11 cellular contexts compared by ENCODE assay signal in genomic region chr7:149458235-149458634, GRCh38. TPM values are rescaled to one million over a fixed set of nuclear protein-coding genes. Genes with fewer than 3 reads are reported as not detected.
DNase-seq lines count a peak whose midpoint lies in the region; ATAC-seq and TF ChIP-seq lines count a peak whose summit lies in the region.
"Had no signal": no experiment of that assay in that cellular context is flagged by ENCODE, and none has a peak within 500 bp of the region (broad histone marks: within the 10 kb centered on the region; RNA-seq: fewer than 3 reads in every experiment).

No MANE protein-coding gene starts in this region.

- H2BK120ac ChIP-seq in trophoblast cell (ENCODE audit: insufficient read depth, low read length, poor library complexity) = no peak overlapping the region

- H3K9me3 ChIP-seq in hepatocyte (ENCODE audit: low read depth) (no peaks in the 10 kb centered on the region), trophoblast cell (ENCODE audit: insufficient read depth, low read depth, low read length) (no peaks in the 10 kb centered on the region)

- H3K4me3 Mint-ChIP-seq in activated naive CD4-positive, alpha-beta T cell treated with anti-CD3 and anti-CD28 coated beads, Interleukin-2, amount 50 U/mL, for 24 hours = peak overlapping the region; percentile 84
- H3K4me3 Mint-ChIP-seq in T-cell = peak overlapping the region; percentile 74 to 83 (median 75)
- peak overlapping the region; percentile 27 to 58 for H3K4me3 Mint-ChIP-seq in stimulated activated naive CD8-positive, alpha-beta T cell treated with anti-CD3 and anti-CD28 coated beads, Interleukin-15, amount 100 ng/mL, for 72 hours
- H3K4me3 Mint-ChIP-seq: dendritic cell treated with granulocyte-macrophage colony-stimulating factor and Interleukin-4, amounts not matched to agents 40 ng/mL and 50 ng/mL, for 4 days had no signal

- H2AK5ac ChIP-seq in trophoblast cell (ENCODE audit: low read length) = no peak overlapping the region

- no peak for TF ChIP-seq CTCF in hepatocyte (IDR thresholded peaks at IDR 0.05; ENCODE audit: poor library complexity)

- no peak for DNase-seq in activated naive CD4-positive, alpha-beta T cell treated with anti-CD3 and anti-CD28 coated beads, Interleukin-2, amount 50 U/mL, for 16 hours
- DNase-seq in T-cell = no peak
- no peak for DNase-seq in hepatocyte (ENCODE audit: low spot score)
- no peak for DNase-seq in stimulated activated naive CD8-positive, alpha-beta T cell treated with anti-CD3 and anti-CD28 coated beads, Interleukin-15, amount 100 ng/mL, for 72 hours
- DNase-seq in trophoblast cell = no peak
- DNase-seq: activated naive CD4-positive, alpha-beta T cell treated with Interleukin-2 at 50 U/mL for 16 hours; C1 segment of cervical spinal cord had no signal

- H4K91ac ChIP-seq in trophoblast cell (ENCODE audit: low read depth, low read length) = no peak overlapping the region

- no peak overlapping the region for H4K12ac ChIP-seq in trophoblast cell (ENCODE audit: low read depth, low read length)

- H3K79me1 ChIP-seq in trophoblast cell (ENCODE audit: low read length) = peaks cover 10% of the 10 kb centered on the region

- H3K4me1 ChIP-seq in hepatocyte (ENCODE audit: insufficient read depth) (peaks cover 10% of the 10 kb centered on the region), trophoblast cell (ENCODE audit: control insufficient read depth in 1 of 2, insufficient read depth in 2 of 2, low read length in 2 of 2) (peaks cover 0 to 6% of the 10 kb centered on the region in 2 experiments)

- no peak overlapping the region for H3K14ac ChIP-seq in trophoblast cell (ENCODE audit: low read length)

- H3K27ac ChIP-seq in hepatocyte (no peak overlapping the region), trophoblast cell (ENCODE audit: low read depth, low read length) (no peak overlapping the region)

- POLR2A ChIA-PET in T-cell (lab: Charles Lee) = interaction anchor here in 1 of 2 donors (0.6 kb wide), 1 partner anchor 24 kb away, joined by 3 read pairs; no protein-coding TSS in a partner anchor

- H2BK12ac ChIP-seq in trophoblast cell (ENCODE audit: low read length) = no peak overlapping the region

- no peaks in the 10 kb centered on the region for H3K36me3 ChIP-seq in hepatocyte (replicated peaks; ENCODE audit: insufficient read depth, low read depth)
- H3K36me3 ChIP-seq in trophoblast cell (ENCODE audit: control insufficient read depth in 1 of 2, insufficient read depth in 2 of 2, low read length in 2 of 2) = peaks cover 23 to 27% of the 10 kb centered on the region in 2 experiments

- no peak for ATAC-seq in T-cell (replicated peaks in 1 of 4)
- ATAC-seq in stimulated activated naive CD8-positive, alpha-beta T cell treated with anti-CD3 and anti-CD28 coated beads, Interleukin-15, amount 100 ng/mL, for 72 hours = no peak
- no peak for ATAC-seq in HG02678 (IDR thresholded peaks at IDR 0.05; ENCODE audit: unreplicated experiment)
- ATAC-seq in GM18907 (IDR thresholded peaks at IDR 0.05; ENCODE audit: unreplicated experiment) = no peak

- H3K27ac Mint-ChIP-seq in activated naive CD4-positive, alpha-beta T cell treated with anti-CD3 and anti-CD28 coated beads, Interleukin-2, amount 50 U/mL, for 24 hours = peak overlapping the region; percentile 85
- H3K27ac Mint-ChIP-seq in T-cell = peak overlapping the region in 1 of 2 donors; percentile 48
- no peak overlapping the region for H3K27ac Mint-ChIP-seq in stimulated activated naive CD8-positive, alpha-beta T cell treated with anti-CD3 and anti-CD28 coated beads, Interleukin-15, amount 100 ng/mL, for 72 hours
- H3K27ac Mint-ChIP-seq: dendritic cell treated with granulocyte-macrophage colony-stimulating factor and Interleukin-4, amounts not matched to agents 40 ng/mL and 50 ng/mL, for 4 days had no signal

- peaks cover 3% of the 10 kb centered on the region for H3K36me3 Mint-ChIP-seq in activated naive CD4-positive, alpha-beta T cell treated with anti-CD3 and anti-CD28 coated beads, Interleukin-2, amount 50 U/mL, for 24 hours
- H3K36me3 Mint-ChIP-seq in T-cell = peaks cover 23% of the 10 kb centered on the region

- no peak overlapping the region for H3K23ac ChIP-seq in trophoblast cell (ENCODE audit: low read length)

- no peaks in the 10 kb centered on the region for H3K27me3 Mint-ChIP-seq in activated naive CD4-positive, alpha-beta T cell treated with anti-CD3 and anti-CD28 coated beads, Interleukin-2, amount 50 U/mL, for 24 hours
- H3K27me3 Mint-ChIP-seq in T-cell = no peaks in the 10 kb centered on the region
- peaks cover 7% of the 10 kb centered on the region for H3K27me3 Mint-ChIP-seq in stimulated activated naive CD8-positive, alpha-beta T cell treated with anti-CD3 and anti-CD28 coated beads, Interleukin-15, amount 100 ng/mL, for 72 hours

- H3K4me2 ChIP-seq in hepatocyte (peak overlapping the region; percentile 84), trophoblast cell (ENCODE audit: low read length) (no peak overlapping the region)

- CTCF ChIA-PET in T-cell (lab: Charles Lee) = interaction anchor here (0.6 kb wide), 2 partner anchors 134 to 1827 kb away, joined by 3 to 10 read pairs; no protein-coding TSS in a partner anchor

- H3K18ac ChIP-seq in trophoblast cell (ENCODE audit: low read length) = no peak overlapping the region

- H3K9ac ChIP-seq in trophoblast cell (ENCODE audit: low read length) = no peak overlapping the region

- peaks cover 35% of the 10 kb centered on the region for H3K79me2 ChIP-seq in hepatocyte
- H3K79me2 ChIP-seq in trophoblast cell (ENCODE audit: control insufficient read depth, insufficient read depth, low read length, poor library complexity) = peaks cover 8% of the 10 kb centered on the region

- H3K9me3 Mint-ChIP-seq in activated naive CD4-positive, alpha-beta T cell treated with anti-CD3 and anti-CD28 coated beads, Interleukin-2, amount 50 U/mL, for 24 hours = no peaks in the 10 kb centered on the region
- no peaks in the 10 kb centered on the region for H3K9me3 Mint-ChIP-seq in T-cell
- H3K9me3 Mint-ChIP-seq in stimulated activated naive CD8-positive, alpha-beta T cell treated with anti-CD3 and anti-CD28 coated beads, Interleukin-15, amount 100 ng/mL, for 72 hours = no peaks in the 10 kb centered on the region
- H3K9me3 Mint-ChIP-seq: dendritic cell treated with granulocyte-macrophage colony-stimulating factor and Interleukin-4, amounts not matched to agents 40 ng/mL and 50 ng/mL, for 4 days had no signal

- H3K9me2 ChIP-seq in hepatocyte (replicated peaks; ENCODE audit: insufficient read depth) = no peaks in the 10 kb centered on the region

- no peak overlapping the region for H3K4me3 ChIP-seq in hepatocyte
- no peak overlapping the region for H3K4me3 ChIP-seq in trophoblast cell (ENCODE audit: low read depth, low read length)

- no peaks in the 10 kb centered on the region for H3K27me3 ChIP-seq in hepatocyte
- peaks cover 3% of the 10 kb centered on the region for H3K27me3 ChIP-seq in trophoblast cell (ENCODE audit: insufficient read depth, low read length)

- peaks cover 31% of the 10 kb centered on the region for H3K4me1 Mint-ChIP-seq in activated naive CD4-positive, alpha-beta T cell treated with anti-CD3 and anti-CD28 coated beads, Interleukin-2, amount 50 U/mL, for 24 hours
- H3K4me1 Mint-ChIP-seq in T-cell = peaks cover 31 to 36% (median 32%) of the 10 kb centered on the region in 3 donors
- peaks cover 27% of the 10 kb centered on the region for H3K4me1 Mint-ChIP-seq in stimulated activated naive CD8-positive, alpha-beta T cell treated with anti-CD3 and anti-CD28 coated beads, Interleukin-15, amount 100 ng/mL, for 72 hours

- H3K4ac ChIP-seq in trophoblast cell (ENCODE audit: low read depth, low read length) = no peak overlapping the region

- no peak overlapping the region for H4K8ac ChIP-seq in trophoblast cell (ENCODE audit: low read depth, low read length)

- peaks cover 6% of the 10 kb centered on the region for H4K20me1 ChIP-seq in hepatocyte (ENCODE audit: insufficient read depth, poor library complexity, severe bottlenecking)

- no peak overlapping the region for H2BK5ac ChIP-seq in trophoblast cell (ENCODE audit: low read depth, low read length, poor library complexity)

- 87% methylated on average over 3 of the region's 3 CpGs for WGBS in hepatocyte (ENCODE audit: low lambda C conversion rate, missing lambda C conversion rate)
- WGBS in trophoblast cell (ENCODE audit: extremely low coverage, insufficient coverage, insufficient read length) = no CpG with 5 or more reads among the region's 3 CpGs

- no peak overlapping the region for H2AFZ ChIP-seq in hepatocyte
- no peak overlapping the region for H2AFZ ChIP-seq in trophoblast cell (ENCODE audit: insufficient read depth, low read length, poor library complexity)

RNA-seq across cellular contexts. Expression of gene ZNF777, which starts 2.6 kb away (rescaled TPM):
- 10 to 100 TPM; 13.2 to 22.5 (median 19.8) TPM for total RNA-seq in T-cell
- 4.3 and 5.6 TPM in 2 replicates for total RNA-seq in hepatocyte
- polyA plus RNA-seq in hepatocyte = 13.9 and 14.8 TPM in 2 replicates
- polyA plus RNA-seq in trophoblast cell (2013) = 10.7 TPM in 2 replicates

RNA-seq across cellular contexts. Expression of gene ZNF746, which starts 39.4 kb away (rescaled TPM):
- total RNA-seq in T-cell = 10 to 100 TPM; 28.5 to 30.9 (median 30.6) TPM
- 12.2 and 15.4 TPM in 2 replicates for total RNA-seq in hepatocyte
- polyA plus RNA-seq in hepatocyte = 15.2 and 15.6 TPM in 2 replicates
- polyA plus RNA-seq in trophoblast cell (2013) = 12.1 and 12.8 TPM in 2 replicates
